ENCODE assay signal across 11 cellular contexts in genomic region chr19:35704218-35704617, GRCh38. TPM values are rescaled to one million over a fixed set of nuclear protein-coding genes. Genes with fewer than 3 reads are reported as not detected.
DNase-seq lines count a peak whose midpoint lies in the region; ATAC-seq, FAIRE-seq and TF ChIP-seq lines count a peak whose summit lies in the region.
"Had no signal": no experiment of that assay in that cellular context is flagged by ENCODE, and none has a peak within 500 bp of the region (broad histone marks: within the 10 kb centered on the region; RNA-seq: fewer than 3 reads in every experiment).

TSS of gene ZBTB32 (plus strand) at chr19:35704558. CDS start at chr19:35714627, 10,069 bp downstream.

- peak within 1 kb of the TSS; percentile 80; the same call in 1 of the 2 replicates for H3K4me3 ChIP-seq in GM12878
- H3K4me3 ChIP-seq in mesenchymal stem cell (ENCODE audit: insufficient read depth in 1 of 2, low read depth in 1 of 2, low read length in 2 of 2) = no peak within 1 kb of the TSS

- WGBS in GM12878 (ENCODE audit: insufficient coverage, insufficient replicate concordance, low lambda C conversion rate, missing lambda C conversion rate) = 69% methylated on average over 24 of the region's 24 CpGs
- 43% methylated on average over 24 of the region's 24 CpGs for WGBS in mesenchymal stem cell

- H4K20me1 ChIP-seq in GM12878 (ENCODE audit: control insufficient read depth, insufficient read depth) = no peaks in the 10 kb centered on the region

- BruUV-seq in GM12878 (replicated peaks; lab: Mats Ljungman, UMichigan) = no TSS peak

- DNase-seq in T-helper 2 cell = no peak
- peak; percentile 37 for DNase-seq in M059J (ENCODE audit: low read depth)
- DNase-seq in GM12878 (ENCODE audit: low read depth, low spot score) = no peak
- DNase-seq in mesenchymal stem cell = peak; percentile 56
- no peak for DNase-seq in activated gamma-delta T cell (lab: John Stamatoyannopoulos, UW)
- DNase-seq in DMS79 (lab: John Stamatoyannopoulos, UW) = no peak
- DNase-seq: stimulated activated CD4-positive, alpha-beta T cell treated with anti-CD3 and anti-CD28 coated beads, Interleukin-2, amount 100 ng/mL, for 48 hours had no signal

- H3K9me3 ChIP-seq in GM12878 (replicated peaks; ENCODE audit: control insufficient read depth, insufficient read depth, low read length) (no peaks in the 10 kb centered on the region), mesenchymal stem cell (ENCODE audit: control insufficient read depth, low read length) (no peaks in the 10 kb centered on the region)

- H2BK120ac ChIP-seq in mesenchymal stem cell (ENCODE audit: low read depth, low read length) = no peak within 1 kb of the TSS

- no peak for FAIRE-seq in GM12878 (lab: Jason Lieb, UNC)
- FAIRE-seq: TTC549 had no signal

- POLR2A ChIA-PET in GM12878 (lab: Charles Lee) = interaction anchor here (11.9 kb wide), 1 partner anchor 6 kb away, joined by 516 read pairs; no protein-coding TSS in a partner anchor

- no peaks in the 10 kb centered on the region for H3K79me1 ChIP-seq in mesenchymal stem cell (replicated peaks; ENCODE audit: low read length, poor library complexity, severe bottlenecking)

- H2BK12ac ChIP-seq in mesenchymal stem cell (ENCODE audit: low read length in 2 of 2) = no peak within 1 kb of the TSS

- H3K4ac ChIP-seq in mesenchymal stem cell (ENCODE audit: low read depth in 1 of 2, low read length in 2 of 2) = no peak within 1 kb of the TSS

- no peak for TF ChIP-seq CTCF in GM12878 (IDR thresholded peaks at IDR 0.05 in 2 of 3, conservative IDR thresholded peaks at IDR 0.05 in 1 of 3; ENCODE audit: control insufficient read depth in 2 of 3, extremely low read depth in 1 of 3, insufficient read depth in 1 of 3, low read depth in 3 of 3, low read length in 3 of 3)

- CTCF ChIA-PET in GM12878 (lab: Yijun Ruan, JAX) = no interaction called here

- H3K4me2 ChIP-seq in GM12878 (ENCODE audit: control insufficient read depth, insufficient read depth) (no peak within 1 kb of the TSS), mesenchymal stem cell (ENCODE audit: low read length, poor library complexity, severe bottlenecking) (no peak within 1 kb of the TSS)

- H3K14ac ChIP-seq in mesenchymal stem cell (ENCODE audit: low read length in 2 of 2) = no peak within 1 kb of the TSS

- in situ Hi-C loops in GM12878 (cut with MboI) = no loop called here

- H2AK5ac ChIP-seq in mesenchymal stem cell (ENCODE audit: low read length, severe bottlenecking) = no peak within 1 kb of the TSS

- no peak for TF ChIP-seq RAD21 in GM12878 (IDR thresholded peaks at IDR 0.05; ENCODE audit: insufficient read depth, low read depth, low read length)

- intact Hi-C loops in T-helper 2 cell treated with Interferon-gamma antibody and Interleukin-4, amounts not matched to agents 100 ng/mL and 5 ng/mL, for 36 hours (cut with micrococcal nuclease) = loop anchor here (5.0 kb wide), 1 partner anchor 348 kb away; the partner anchor contains the start of genes THAP8 and WDR62
- intact Hi-C loops in GM12878 (cut with micrococcal nuclease; ENCODE audit: unreplicated experiment) = no loop called here

- no peak within 1 kb of the TSS for H4K8ac ChIP-seq in mesenchymal stem cell (ENCODE audit: low read length)

- no peak within 1 kb of the TSS for H2BK15ac ChIP-seq in mesenchymal stem cell (ENCODE audit: low read depth, poor library complexity, severe bottlenecking)

- no peak within 1 kb of the TSS for H3K18ac ChIP-seq in mesenchymal stem cell (ENCODE audit: low read depth in 1 of 2, low read length in 2 of 2)

- H3K23ac ChIP-seq in mesenchymal stem cell (ENCODE audit: low read length in 2 of 2) = no peak within 1 kb of the TSS

- H3K36me3 ChIP-seq in GM12878 (ENCODE audit: control insufficient read depth in 2 of 2, insufficient read depth in 2 of 2, low read length in 1 of 2) = no peaks in the 10 kb centered on the region
- no peaks in the 10 kb centered on the region for H3K36me3 ChIP-seq in mesenchymal stem cell (ENCODE audit: control insufficient read depth in 1 of 2, insufficient read depth in 2 of 2, low read depth in 1 of 2, low read length in 2 of 2)

- H2BK5ac ChIP-seq in mesenchymal stem cell (ENCODE audit: low read depth, low read length, poor library complexity, severe bottlenecking) = no peak within 1 kb of the TSS

- TF ChIP-seq EP300 in GM12878 (IDR thresholded peaks at IDR 0.05; ENCODE audit: borderline replicate concordance in 1 of 2, control insufficient read depth in 1 of 2, low read depth in 2 of 2, low read length in 2 of 2) = no peak

- peaks cover 2% of the 10 kb centered on the region; the same call in 1 of the 2 replicates for H3K79me2 ChIP-seq in GM12878 (ENCODE audit: control insufficient read depth, insufficient read depth, low read length)

- no peak for TF ChIP-seq POLR2A in GM12878 (IDR thresholded peaks at IDR 0.05; ENCODE audit: low read depth, low read length)

- RAD21 ChIA-PET in GM12878 (lab: Charles Lee; ENCODE audit: unreplicated experiment) = interaction anchor here (11.0 kb wide), 1 partner anchor 9 kb away, joined by 430 read pairs; no protein-coding TSS in a partner anchor

- H4K91ac ChIP-seq in mesenchymal stem cell (ENCODE audit: low read length) = peak within 1 kb of the TSS; percentile 32

- H2AFZ ChIP-seq in GM12878 (ENCODE audit: control insufficient read depth, low read depth, low read length) (no peak within 1 kb of the TSS), mesenchymal stem cell (ENCODE audit: low read depth, low read length) (no peak within 1 kb of the TSS)

- no peak for ATAC-seq in GM12878
- no peak for ATAC-seq in GM19395 (IDR thresholded peaks at IDR 0.05; ENCODE audit: unreplicated experiment)

- no peak within 1 kb of the TSS for H3K27ac ChIP-seq in GM12878 (ENCODE audit: control insufficient read depth, insufficient read depth)
- H3K27ac ChIP-seq in mesenchymal stem cell (ENCODE audit: low read length, poor library complexity, severe bottlenecking) = no peak within 1 kb of the TSS

- H3K27me3 ChIP-seq in GM12878 (replicated peaks in 1 of 2; ENCODE audit: control insufficient read depth in 2 of 2, insufficient read depth in 2 of 2, low read length in 1 of 2) = no peaks in the 10 kb centered on the region
- peaks cover 3 to 4% of the 10 kb centered on the region in 2 experiments for H3K27me3 ChIP-seq in mesenchymal stem cell (ENCODE audit: control insufficient read depth in 1 of 2, insufficient read depth in 1 of 2, low read length in 2 of 2)
- H3K27me3 ChIP-seq: dorsolateral prefrontal cortex had no signal

- SMC1A ChIA-PET in GM12878 (lab: Charles Lee; ENCODE audit: uncharacterized antibody, unreplicated experiment) = interaction anchor here (3.0 to 12.3 kb wide), 2 partner anchors 9 to 10 kb away, joined by 12 to 375 read pairs; no protein-coding TSS in a partner anchor

- H3K4me1 ChIP-seq in GM12878 (ENCODE audit: control insufficient read depth, insufficient read depth, low read length) = peaks cover 7% of the 10 kb centered on the region
- peaks cover 7% of the 10 kb centered on the region for H3K4me1 ChIP-seq in mesenchymal stem cell (ENCODE audit: control insufficient read depth, insufficient read depth, low read depth, low read length)

- no peak within 1 kb of the TSS for H3K9ac ChIP-seq in GM12878 (ENCODE audit: control insufficient read depth, insufficient read depth, low read length)
- no peak within 1 kb of the TSS for H3K9ac ChIP-seq in mesenchymal stem cell (ENCODE audit: low read length)

TF ChIP-seq in GM12878, 131 proteins besides CTCF, POLR2A, EP300 and RAD21 (continues in another document):
- TF ChIP-seq ZNF384 (IDR thresholded peaks at IDR 0.05; ENCODE audit: borderline replicate concordance, low read depth, low read length) = no peak
- TF ChIP-seq SP1 (IDR thresholded peaks at IDR 0.05; ENCODE audit: low read depth, low read length) = peak; percentile 16
- TF ChIP-seq USF1 (IDR thresholded peaks at IDR 0.05; ENCODE audit: borderline replicate concordance, extremely low read length, insufficient read depth, low read depth, low read length) = no peak

RNA-seq across cellular contexts. Expression of gene ZBTB32, which starts in this region (rescaled TPM):
- 55.9 and 57.1 TPM in 2 replicates for total RNA-seq in T-helper 2 cell treated with Interferon-gamma antibody and Interleukin-4, amounts not matched to agents 100 ng/mL and 5 ng/mL, for 36 hours
- not detected in 2 replicates for total RNA-seq in M059J (2014; rRNA removed; shearing (Covaris generic))
- total RNA-seq in GM12878 (2013; cell fraction: nucleolus; rRNA removed) = 41.3 and 46.9 TPM in 2 replicates
- 11.0 and 13.9 TPM in 2 replicates for total RNA-seq in GM12878 (2014; rRNA removed)
- 11.0 and 11.4 TPM in 2 replicates for total RNA-seq in GM12878 (2014; rRNA removed; fragmentation: Illumina TruSeq; extraction: Trizol)
- total RNA-seq in GM12878 (2021) = 45.6 and 46.7 TPM in 2 replicates
- 7.2 TPM for polyA plus RNA-seq in GM12878 (2011; ENCODE audit: low read depth)
- 10.2 and 18.2 TPM in 2 replicates for polyA plus RNA-seq in GM12878 (2011; rRNA removed)
- 15.1 and 26.3 TPM in 2 replicates for polyA plus RNA-seq in GM12878 (2011; cell fraction: cytosol; rRNA removed)
- 78.5 and 107 TPM in 2 replicates for polyA plus RNA-seq in GM12878 (2011; cell fraction: nucleus; rRNA removed)
- 22.0 and 36.4 TPM in 2 replicates for polyA plus RNA-seq in GM12878 (2012)
- 6.2 and 13.2 TPM in 2 replicates for polyA plus RNA-seq in GM12878 (2014; fragmentation: Illumina TruSeq; extraction: Trizol)
- 1 to 10 TPM; 1.0 to 3.6 TPM for polyA plus RNA-seq in GM12878 (2014; fragmentation: Nextera tagmentation; extraction: Ambion mirVana)
- polyA plus RNA-seq in GM12878 (2014; rRNA removed) = 34.7 and 36.7 TPM in 2 replicates
- 10 to 100 TPM; 32.4 to 36.4 TPM for polyA plus RNA-seq in GM12878 (2016; fragmentation: Nextera tagmentation; extraction: Ambion mirVana)
- 6.7 and 12.7 TPM in 2 replicates for polyA minus RNA-seq in GM12878 (2011; rRNA and poly(A)+ RNA removed)
- 8.8 and 10.2 TPM in 2 replicates for polyA minus RNA-seq in GM12878 (2011; cell fraction: cytosol; rRNA and poly(A)+ RNA removed)
- 17.0 and 21.9 TPM in 2 replicates for polyA minus RNA-seq in GM12878 (2011; cell fraction: nucleus; rRNA and poly(A)+ RNA removed)
- polyA plus RNA-seq in mesenchymal stem cell (2013, experiment 1 of 2) = not detected
- polyA plus RNA-seq in mesenchymal stem cell (2013, experiment 2 of 2) = not detected

Comparison
In these comparisons a context has a peak if more than half of its experiments do, and no peak if none do; other contexts are left out.
1. RNA of gene ZBTB32 (total RNA-seq): 55.9 to 57.1 TPM in T-helper 2 cell treated with Interferon-gamma antibody and Interleukin-4, amounts not matched to agents 100 ng/mL and 5 ng/mL, for 36 hours and 11.0 to 46.9 TPM in GM12878; not detected in M059J; every median in the first group is over 10 times any median in the second.
2. Peak in DNase-seq in M059J; RNA of the gene not detected or under 1 TPM.